In the genomic region with DNA sequence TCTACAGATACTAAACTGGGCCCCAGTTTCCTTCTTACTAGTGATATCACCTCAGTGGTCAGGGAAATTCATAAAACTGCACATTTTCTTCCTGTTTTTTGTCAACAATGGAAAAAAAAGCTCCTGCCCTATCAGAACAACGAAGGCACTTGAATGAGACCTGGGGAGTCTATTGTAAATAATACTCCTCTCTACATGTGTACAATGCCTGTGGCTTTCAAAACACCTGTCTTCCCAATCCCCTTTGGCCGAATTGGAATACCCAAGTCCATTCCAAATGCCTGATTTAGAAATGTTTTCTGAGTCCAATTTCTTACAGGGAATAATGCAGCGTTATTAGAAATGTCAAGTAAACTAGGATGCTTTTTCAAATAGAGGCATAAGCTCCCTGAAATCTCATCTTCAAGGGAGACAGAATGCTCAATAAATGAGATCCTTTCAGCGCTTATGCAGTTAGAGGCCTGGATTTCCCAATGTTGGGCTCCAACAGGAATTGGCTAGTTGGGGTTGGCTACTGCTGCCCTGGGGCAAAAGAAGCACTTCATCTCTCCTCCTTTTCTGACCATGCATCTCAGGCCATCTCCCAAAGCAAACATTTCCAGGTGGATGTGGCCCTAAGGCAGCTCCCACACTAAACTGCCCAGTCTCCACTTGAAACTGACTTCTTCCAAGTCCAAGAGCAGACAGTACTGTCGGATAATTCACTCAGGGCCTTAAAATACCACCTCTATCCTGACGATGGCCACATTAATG, we compare ENCODE assay signal across 17 cellular contexts.
A peak's percentile ranks its signal among the peaks of the same experiment; 100 is the strongest.
DNase-seq lines count a peak whose midpoint lies in the region; ATAC-seq and TF ChIP-seq lines count a peak whose summit lies in the region.
"Had no signal": no experiment of that assay in that cellular context is flagged by ENCODE, and none has a peak within 500 bp of the region (broad histone marks: within the 10 kb centered on the region; RNA-seq: fewer than 3 reads in every experiment).

No MANE protein-coding gene starts in this region.

- CTCF ChIA-PET in activated CD8-positive, alpha-beta T cell treated with anti-CD3 and anti-CD28 coated beads for 36 hours (lab: Charles Lee) = interaction anchor here (1.1 to 2.1 kb wide), 2 partner anchors 9 to 13 kb away, joined by 3 to 8 read pairs; no protein-coding TSS in a partner anchor

- H3K36me3 ChIP-seq in psoas muscle (ENCODE audit: insufficient read depth in 1 of 2, low read depth in 1 of 2) = no peaks in the 10 kb centered on the region
- H3K36me3 ChIP-seq: uterus had no signal

- H3K27me3 Mint-ChIP-seq in activated CD4-positive, alpha-beta T cell treated with anti-CD3 and anti-CD28 coated beads, Interleukin-2, amount 10 ng/mL, durations not matched to agents 24 days and 14 days = no peaks in the 10 kb centered on the region
- H3K27me3 Mint-ChIP-seq in activated CD8-positive, alpha-beta T cell treated with anti-CD3 and anti-CD28 coated beads for 36 hours = no peaks in the 10 kb centered on the region

- no peak for TF ChIP-seq CTCF in activated CD8-positive, alpha-beta T cell treated with anti-CD3 and anti-CD28 coated beads for 36 hours (IDR thresholded peaks at IDR 0.05)
- no peak for TF ChIP-seq CTCF in psoas muscle (IDR thresholded peaks at IDR 0.05)

- POLR2A ChIA-PET in activated CD8-positive, alpha-beta T cell treated with anti-CD3 and anti-CD28 coated beads for 36 hours (lab: Charles Lee) = interaction anchor here (0.8 to 2.6 kb wide), 7 partner anchors 8 to 441 kb away, joined by 3 to 12 read pairs (median 6); partner anchors contain the start of gene DPM1

- H3K9me3 ChIP-seq in psoas muscle = no peaks in the 10 kb centered on the region
- H3K9me3 ChIP-seq: heart right ventricle, uterus had no signal

- peak overlapping the region; percentile 80 for H3K4me3 Mint-ChIP-seq in activated CD4-positive, alpha-beta T cell treated with anti-CD3 and anti-CD28 coated beads, Interleukin-2, amount 10 ng/mL, durations not matched to agents 24 days and 14 days
- no peak overlapping the region for H3K4me3 Mint-ChIP-seq in activated CD8-positive, alpha-beta T cell treated with anti-CD3 and anti-CD28 coated beads for 36 hours

- H3K4me3 ChIP-seq in psoas muscle = no peak overlapping the region
- H3K4me3 ChIP-seq: heart right ventricle, smooth muscle cell, uterus had no signal

- H3K27ac Mint-ChIP-seq in activated CD4-positive, alpha-beta T cell treated with anti-CD3 and anti-CD28 coated beads, Interleukin-2, amount 10 ng/mL, durations not matched to agents 24 days and 14 days = peak overlapping the region; percentile 97
- H3K27ac Mint-ChIP-seq in activated CD8-positive, alpha-beta T cell treated with anti-CD3 and anti-CD28 coated beads for 36 hours = peak overlapping the region; percentile 99

- H3K9me3 Mint-ChIP-seq in activated CD4-positive, alpha-beta T cell treated with anti-CD3 and anti-CD28 coated beads, Interleukin-2, amount 10 ng/mL, durations not matched to agents 24 days and 14 days = no peaks in the 10 kb centered on the region
- H3K9me3 Mint-ChIP-seq in activated CD8-positive, alpha-beta T cell treated with anti-CD3 and anti-CD28 coated beads for 36 hours = no peaks in the 10 kb centered on the region

- peaks cover 16% of the 10 kb centered on the region for H3K4me1 ChIP-seq in psoas muscle
- H3K4me1 ChIP-seq: uterus had no signal

- no peaks in the 10 kb centered on the region for H3K27me3 ChIP-seq in psoas muscle (ENCODE audit: insufficient read depth in 3 of 3, low read length in 2 of 3)
- H3K27me3 ChIP-seq: heart right ventricle, uterus had no signal

- no peak overlapping the region for H3K27ac ChIP-seq in psoas muscle
- H3K27ac ChIP-seq: uterus, VCaP had no signal

- no peak for ATAC-seq in activated CD8-positive, alpha-beta T cell treated with anti-CD3 and anti-CD28 coated beads for 36 hours
- peak in 3 of 4 donors; percentile 44 to 69 (median 66) for ATAC-seq in psoas muscle
- ATAC-seq in GM21526 (IDR thresholded peaks at IDR 0.05; ENCODE audit: low FRiP score, unreplicated experiment) = no peak
- ATAC-seq: heart right ventricle had no signal

- intact Hi-C loops in activated CD4-positive, alpha-beta T cell treated with anti-CD3 and anti-CD28 coated beads, Interleukin-2, amount 10 ng/mL, durations not matched to agents 24 days and 14 days (cut with micrococcal nuclease) = loop anchor here (1.0 kb wide), 1 partner anchor 11 kb away; no protein-coding TSS in a partner anchor
- intact Hi-C loops in activated CD8-positive, alpha-beta T cell treated with anti-CD3 and anti-CD28 coated beads for 36 hours (cut with micrococcal nuclease) = no loop called here
- intact Hi-C loops in psoas muscle (cut with DNase I) = no loop called here

- peaks cover 73% of the 10 kb centered on the region for H3K4me1 Mint-ChIP-seq in activated CD4-positive, alpha-beta T cell treated with anti-CD3 and anti-CD28 coated beads, Interleukin-2, amount 10 ng/mL, durations not matched to agents 24 days and 14 days
- peaks cover 64% of the 10 kb centered on the region for H3K4me1 Mint-ChIP-seq in activated CD8-positive, alpha-beta T cell treated with anti-CD3 and anti-CD28 coated beads for 36 hours (ENCODE audit: low read depth)

- H3K36me3 Mint-ChIP-seq in activated CD4-positive, alpha-beta T cell treated with anti-CD3 and anti-CD28 coated beads, Interleukin-2, amount 10 ng/mL, durations not matched to agents 24 days and 14 days (ENCODE audit: low read depth) = peaks cover 74% of the 10 kb centered on the region
- peaks cover 77% of the 10 kb centered on the region for H3K36me3 Mint-ChIP-seq in activated CD8-positive, alpha-beta T cell treated with anti-CD3 and anti-CD28 coated beads for 36 hours (ENCODE audit: low read depth)

- WGBS in psoas muscle, 3 donors = 47 to 65% (median 61%) methylated on average over 6 of the region's 6 CpGs

- DNase-seq in activated CD4-positive, alpha-beta T cell treated with anti-CD3 and anti-CD28 coated beads, Interleukin-2, amount 10 ng/mL, durations not matched to agents 24 days and 14 days = no peak
- no peak for DNase-seq in activated CD4-positive, alpha-beta T cell treated with anti-CD3 and anti-CD28 coated beads, Interleukin-2, amount 50 U/mL, for 4 hours
- DNase-seq in NCI-H1417 (lab: John Stamatoyannopoulos, UW) (peak; percentile 46 to 78 (median 49)), psoas muscle (no peak), NCI-H1436 (lab: John Stamatoyannopoulos, UW) (no peak), hippocampal formation (lab: John Stamatoyannopoulos, UW) (no peak)
- DNase-seq in activated CD8-positive, alpha-beta T cell treated with anti-CD3 and anti-CD28 coated beads for 36 hours = no peak
- DNase-seq: activated effector memory CD4-positive, alpha-beta T cell treated with Interleukin-2 at 50 U/mL for 16 hours; cerebellar nuclear complex; erythroblast; heart right ventricle; NCI-H524 treated with DMSO at 0.1 percent for 48 hours; SHP77 treated with DMSO at 0.1 percent for 48 hours; uterus had no signal

Comparison
In these comparisons a context has a peak if more than half of its experiments do, and no peak if none do; other contexts are left out.
1. DNase-seq: peak in NCI-H1417 (3 of 3); none in activated CD4-positive, alpha-beta T cell treated with anti-CD3 and anti-CD28 coated beads, Interleukin-2, amount 10 ng/mL, durations not matched to agents 24 days and 14 days (single experiment), activated CD4-positive, alpha-beta T cell treated with anti-CD3 and anti-CD28 coated beads, Interleukin-2, amount 50 U/mL, for 4 hours (0 of 2), activated CD8-positive, alpha-beta T cell treated with anti-CD3 and anti-CD28 coated beads for 36 hours (single experiment), psoas muscle (0 of 2), NCI-H1436 (single experiment) and hippocampal formation (0 of 2).
2. ATAC-seq: peak in psoas muscle (3 of 4); none in activated CD8-positive, alpha-beta T cell treated with anti-CD3 and anti-CD28 coated beads for 36 hours (single experiment) and GM21526 (single experiment).